ENCODE assay signal across 13 cellular contexts in the genomic region with DNA sequence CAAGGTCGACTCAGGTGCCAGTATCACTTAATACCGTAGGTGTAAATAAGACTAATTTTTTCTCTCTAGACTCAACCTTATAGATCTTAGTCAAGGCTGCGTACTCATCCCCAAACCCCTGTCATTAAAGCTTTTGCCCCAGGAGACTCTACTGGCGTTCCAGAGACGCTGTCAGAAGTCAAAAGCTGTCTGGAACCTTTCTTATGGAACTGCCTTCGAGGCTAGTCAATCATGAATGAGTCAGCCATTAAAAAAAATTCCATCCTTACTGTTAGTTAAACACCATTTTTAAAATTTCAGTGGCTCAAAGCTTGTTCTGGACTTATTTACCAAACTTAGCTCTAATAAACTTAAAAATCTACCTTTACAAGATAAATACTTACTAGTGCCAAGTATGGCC.
"Had no signal": no experiment of that assay in that cellular context is flagged by ENCODE, and none has a peak within 500 bp of the region (broad histone marks: within the 10 kb centered on the region; RNA-seq: fewer than 3 reads in every experiment).

No MANE protein-coding gene starts in this region.

- H3K9ac ChIP-seq: neural progenitor cell, parathyroid adenoma had no signal

- H2AFZ ChIP-seq: neural progenitor cell, parathyroid adenoma had no signal

- H3K4me3 ChIP-seq: heart left ventricle, neural progenitor cell, spleen, upper lobe of left lung had no signal

- ATAC-seq: activated T-cell treated with anti-CD3 and anti-CD28 coated beads, Interleukin-2, amount 50 U/mL, for 72 hours; heart left ventricle had no signal

- H3K36me3 ChIP-seq: neural progenitor cell, spleen, upper lobe of left lung had no signal

- DNase-seq: activated CD4-positive, alpha-beta memory T cell treated with anti-CD3 and anti-CD28 coated beads for 36 hours; activated naive CD8-positive, alpha-beta T cell treated with anti-CD3 and anti-CD28 coated beads, Interleukin-2, amount 10 ng/mL, durations not matched to agents 7 days and 5 days; activated T-cell treated with anti-CD3 and anti-CD28 coated beads, Interleukin-2, amount 50 U/mL, for 72 hours; anterior cingulate cortex; heart left ventricle; kidney; spleen; stimulated activated CD4-positive, alpha-beta T cell treated with anti-CD3 and anti-CD28 coated beads, Interleukin-1b, Interleukin-23, amount 100 ng/mL, for 48 hours; stimulated activated naive B cell treated with anti-CD40 and anti-IgM and Interleukin-4, amounts not matched to agents 10 μg/mL and 1 μg/mL and 100 μg/mL, for 72 hours; T-helper 9 cell; upper lobe of left lung had no signal

- H3K27ac ChIP-seq: heart left ventricle, neural progenitor cell, parathyroid adenoma, spleen, upper lobe of left lung had no signal

- H3K9me3 ChIP-seq: heart left ventricle, spleen, upper lobe of left lung had no signal

- H3K4me2 ChIP-seq: neural progenitor cell had no signal

- H3K27me3 ChIP-seq: heart left ventricle, neural progenitor cell, spleen, upper lobe of left lung had no signal
